In genomic region chr20:46713957-46714834, GRCh38 we compare ENCODE assay signal across 2 cellular contexts.
TF ChIP-seq lines count a peak whose summit lies in the region.

No MANE protein-coding gene starts in this region.

TF ChIP-seq in IMR-90, 13 proteins besides CTCF, POLR2A, EP300 and RAD21:
- no peak for TF ChIP-seq ELK1 (IDR thresholded peaks at IDR 0.05; ENCODE audit: borderline replicate concordance, low read depth, low read length)
- no peak for TF ChIP-seq BHLHE40 (IDR thresholded peaks at IDR 0.05; ENCODE audit: low read depth, low read length)

TF ChIP-seq in H1, 55 proteins besides CTCF, POLR2A, EP300 and RAD21:
- TF ChIP-seq SP1 (IDR thresholded peaks at IDR 0.05; ENCODE audit: low read depth, low read length) (no peak), HDAC2 (IDR thresholded peaks at IDR 0.05; ENCODE audit: borderline replicate concordance in 1 of 2, low read depth in 2 of 2, low read length in 2 of 2) (no peak), SAP30 (IDR thresholded peaks at IDR 0.05; ENCODE audit: insufficient read depth, insufficient replicate concordance, low read length) (no peak), ASH2L (IDR thresholded peaks at IDR 0.05; ENCODE audit: low read length) (no peak), NRF1 (IDR thresholded peaks at IDR 0.05; ENCODE audit: low read depth, low read length) (no peak), TAF7 (optimal IDR thresholded peaks at IDR 0.05; ENCODE audit: borderline replicate concordance, low read depth, low read length) (no peak), BCL11A (IDR thresholded peaks at IDR 0.05; ENCODE audit: low read depth in 2 of 2, low read length in 2 of 2) (no peak), PHF8 (conservative IDR thresholded peaks at IDR 0.05; ENCODE audit: low read depth, low read length) (no peak), JUN (IDR thresholded peaks at IDR 0.05; ENCODE audit: low read depth, low read length) (no peak), CHD7 (IDR thresholded peaks at IDR 0.05; ENCODE audit: insufficient replicate concordance, low read length) (no peak), GABPA (IDR thresholded peaks at IDR 0.05; ENCODE audit: borderline replicate concordance, insufficient read depth, low read length) (no peak), SIN3A (conservative IDR thresholded peaks at IDR 0.05 in 1 of 2, IDR thresholded peaks at IDR 0.05 in 1 of 2; ENCODE audit: low read depth in 1 of 2, low read length in 2 of 2) (no peak)
